13 cellular contexts compared by ENCODE assay signal in the genomic region with DNA sequence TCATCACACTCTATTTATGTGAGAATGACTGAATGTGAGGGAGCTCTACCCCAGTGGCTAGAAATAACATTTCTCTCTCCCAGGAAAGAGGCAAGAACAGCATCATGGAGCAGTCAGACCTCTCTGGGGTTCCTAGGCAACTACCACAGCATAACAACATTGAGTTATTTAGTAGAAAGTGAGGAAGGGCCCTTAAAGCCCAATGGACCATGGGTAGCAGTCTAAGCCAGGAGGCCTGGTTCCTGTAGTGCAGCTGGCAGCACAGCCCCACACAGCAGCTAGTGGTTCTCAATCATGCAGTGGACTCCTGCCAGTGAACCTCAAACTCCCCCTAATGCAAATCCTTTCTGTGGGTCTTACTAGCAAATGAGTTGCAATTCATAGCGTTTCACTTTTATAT. TPM values are rescaled to one million over a fixed set of nuclear protein-coding genes. Genes with fewer than 3 reads are reported as not detected.
DNase-seq lines count a peak whose midpoint lies in the region; ATAC-seq and TF ChIP-seq lines count a peak whose summit lies in the region.
"Had no signal": no experiment of that assay in that cellular context is flagged by ENCODE, and none has a peak within 500 bp of the region (broad histone marks: within the 10 kb centered on the region; RNA-seq: fewer than 3 reads in every experiment).

No MANE protein-coding gene starts in this region.

- TF ChIP-seq CTCF in heart left ventricle (IDR thresholded peaks at IDR 0.05) (no peak), right atrium auricular region (IDR thresholded peaks at IDR 0.05) (no peak), endodermal cell (conservative IDR thresholded peaks at IDR 0.05) (no peak)

- no peak overlapping the region for H3K4me3 Mint-ChIP-seq in endodermal cell
- H3K4me3 Mint-ChIP-seq: IgD-negative memory B cell had no signal

- H3K9me3 Mint-ChIP-seq in endodermal cell: no peaks in the 10 kb centered on the region
- H3K9me3 Mint-ChIP-seq: IgD-negative memory B cell had no signal

- H3K9me3 ChIP-seq in heart left ventricle (no peaks in the 10 kb centered on the region), right atrium auricular region (no peaks in the 10 kb centered on the region), endodermal cell (ENCODE audit: control insufficient read depth, low read length) (no peaks in the 10 kb centered on the region)
- H3K9me3 ChIP-seq: BE2C had no signal

- no peak for DNase-seq in heart left ventricle
- no peak for DNase-seq in right atrium auricular region (ENCODE audit: low spot score)
- peak; percentile 16 for DNase-seq in T-helper 9 cell
- DNase-seq in endodermal cell: peak; percentile 50
- DNase-seq in stromal cell of bone marrow (ENCODE audit: low read depth): peak; percentile 13
- no peak for DNase-seq in NCI-H82 treated with DMSO at 0.1 percent for 48 hours (lab: John Stamatoyannopoulos, UW; ENCODE audit: unreplicated experiment)
- DNase-seq in medulla oblongata (ENCODE audit: extremely low spot score): no peak
- DNase-seq: BE2C, NCI-H446 treated with DMSO at 0.1 percent for 48 hours had no signal

- ATAC-seq in heart left ventricle (peak; percentile 58 to 85 (median 73)), esophagus mucosa (no peak)
- ATAC-seq: SK-N-SH treated with all-trans-retinoic acid at 6 μM for 48 hours had no signal

- H3K27me3 ChIP-seq in heart left ventricle: no peaks in the 10 kb centered on the region
- no peaks in the 10 kb centered on the region for H3K27me3 ChIP-seq in right atrium auricular region
- no peaks in the 10 kb centered on the region for H3K27me3 ChIP-seq in endodermal cell (ENCODE audit: control insufficient read depth, insufficient read depth, low read length, poor library complexity, severe bottlenecking)
- H3K27me3 ChIP-seq: BE2C, hepatocyte had no signal

- H3K4me1 Mint-ChIP-seq in endodermal cell: peaks cover 7% of the 10 kb centered on the region
- H3K4me1 Mint-ChIP-seq: IgD-negative memory B cell had no signal

- H3K27me3 Mint-ChIP-seq in endodermal cell (ENCODE audit: insufficient read depth): peaks cover 2% of the 10 kb centered on the region
- H3K27me3 Mint-ChIP-seq: IgD-negative memory B cell had no signal

- H3K36me3 Mint-ChIP-seq in endodermal cell (ENCODE audit: low read depth): no peaks in the 10 kb centered on the region
- H3K36me3 Mint-ChIP-seq: IgD-negative memory B cell had no signal

- no peak overlapping the region for H3K4me3 ChIP-seq in heart left ventricle
- H3K4me3 ChIP-seq in right atrium auricular region: no peak overlapping the region
- H3K4me3 ChIP-seq in endodermal cell (ENCODE audit: low read length): no peak overlapping the region
- H3K4me3 ChIP-seq: hepatocyte had no signal

- H3K4me1 ChIP-seq in heart left ventricle (peaks cover 0 to 9% (median 0%) of the 10 kb centered on the region in 12 donors), right atrium auricular region (no peaks in the 10 kb centered on the region), endodermal cell (ENCODE audit: control insufficient read depth, insufficient read depth, low read length) (peaks cover 3% of the 10 kb centered on the region)
- H3K4me1 ChIP-seq: BE2C had no signal

- H3K27ac ChIP-seq in heart left ventricle (no peak overlapping the region), right atrium auricular region (no peak overlapping the region), endodermal cell (ENCODE audit: low read depth, low read length) (no peak overlapping the region)
- H3K27ac ChIP-seq: hepatocyte had no signal

- no peak overlapping the region for H3K9ac ChIP-seq in endodermal cell (ENCODE audit: extremely low read depth, low read length, poor library complexity, severe bottlenecking)

- no peak for TF ChIP-seq POLR2A in heart left ventricle (IDR thresholded peaks at IDR 0.05)

- 66 to 100% (median 85%) methylated on average over 1 of the region's 1 CpG for WGBS in heart left ventricle, 4 donors
- 88% methylated on average over 1 of the region's 1 CpG; no CpG with 5 or more reads in 1 of the 2 experiments for WGBS in endodermal cell (ENCODE audit: insufficient coverage in 1 of 2, insufficient read length in 1 of 2), 2 experiments

- peaks cover 0 to 2% (median 0%) of the 10 kb centered on the region in 9 donors for H3K36me3 ChIP-seq in heart left ventricle
- no peaks in the 10 kb centered on the region for H3K36me3 ChIP-seq in right atrium auricular region
- H3K36me3 ChIP-seq in endodermal cell (ENCODE audit: control insufficient read depth, insufficient read depth, low read length): no peaks in the 10 kb centered on the region
- H3K36me3 ChIP-seq: BE2C had no signal

- H3K27ac Mint-ChIP-seq in endodermal cell: no peak overlapping the region
- H3K27ac Mint-ChIP-seq: IgD-negative memory B cell had no signal

- intact Hi-C loops in heart left ventricle (cut with DNase I): no loop called here

RNA-seq across cellular contexts. Expression of a gene that starts 55.3 kb away (rescaled TPM):
- 1 to 10 TPM in 6 of 9 donors, under 1 TPM in 3; 0.69 to 4.1 (median 1.5) TPM for total RNA-seq in heart left ventricle
- under 1 TPM; 0.46 to 0.60 TPM for polyA plus RNA-seq in heart left ventricle
- total RNA-seq in right atrium auricular region: 1 to 10 TPM in 1 of 2 donors, under 1 TPM in 1; 0.94 to 2.0 TPM
- 1 to 10 TPM; 3.3 to 4.0 TPM for total RNA-seq in endodermal cell
- polyA plus RNA-seq in endodermal cell (2013, experiment 1 of 2): 4.1 TPM
- polyA plus RNA-seq in endodermal cell (2013, experiment 2 of 2): 5.3 TPM
- 1.6 TPM for total RNA-seq in esophagus mucosa
- polyA plus RNA-seq: IgD-negative memory B cell had no signal

Comparison
In these comparisons a context has a peak if more than half of its experiments do, and no peak if none do; other contexts are left out.
1. DNase-seq: peak in T-helper 9 cell (single experiment), endodermal cell (single experiment) and stromal cell of bone marrow (single experiment); none in heart left ventricle (0 of 5), right atrium auricular region (single experiment), NCI-H82 treated with DMSO at 0.1 percent for 48 hours (single experiment) and medulla oblongata (single experiment).